ENCODE assay signal across 20 cellular contexts in the genomic region with DNA sequence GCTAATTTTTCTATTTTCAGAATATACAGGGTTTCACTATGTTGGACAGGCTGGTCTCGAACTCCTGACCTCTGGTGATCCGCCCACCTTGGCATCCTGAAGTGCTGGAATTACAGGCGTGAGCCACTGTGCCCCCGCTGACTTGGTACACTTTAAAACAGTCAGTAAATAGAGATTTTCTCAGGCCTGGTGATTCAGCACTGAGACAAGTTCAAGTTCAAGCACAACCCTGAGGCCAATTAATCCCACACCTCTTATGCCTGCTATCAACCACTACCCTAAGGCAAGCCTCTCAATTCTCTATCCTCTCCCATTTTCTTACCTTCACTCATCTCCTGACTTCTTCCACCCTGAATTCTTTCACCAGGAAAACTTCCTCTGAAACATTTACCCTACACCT. TPM values are rescaled to one million over a fixed set of nuclear protein-coding genes. Genes with fewer than 3 reads are reported as not detected.
"Had no signal": no experiment of that assay in that cellular context is flagged by ENCODE, and none has a peak within 500 bp of the region (broad histone marks: within the 10 kb centered on the region; RNA-seq: fewer than 3 reads in every experiment).

No MANE protein-coding gene starts in this region.

- H3K27me3 ChIP-seq: body of pancreas, neutrophil, ovary, right atrium auricular region had no signal

- H3K4me1 ChIP-seq: body of pancreas, prostate gland, right atrium auricular region had no signal

- ATAC-seq: activated naive CD8-positive, alpha-beta T cell treated with anti-CD3 and anti-CD28 coated beads, Interleukin-2, amount 50 U/mL, for 24 hours; body of pancreas; left ventricle myocardium superior had no signal

- H3K4me3 ChIP-seq: body of pancreas, ovary, prostate gland, right atrium auricular region, thoracic aorta had no signal

- H3K27ac ChIP-seq: body of pancreas, neutrophil, ovary, prostate gland, right atrium auricular region, thoracic aorta had no signal

- DNase-seq: activated B cell treated with CpG ODN at 0.5 μM for 24 hours; activated CD4-positive, alpha-beta memory T cell treated with anti-CD3 and anti-CD28 coated beads for 36 hours; activated CD4-positive, alpha-beta T cell treated with anti-CD3 and anti-CD28 coated beads for 4 hours; activated effector memory CD4-positive, alpha-beta T cell treated with anti-CD3 and anti-CD28 coated beads, Interleukin-2, amount 50 U/mL, for 16 hours; activated naive CD4-positive, alpha-beta T cell treated with anti-CD3 and anti-CD28 coated beads, Interleukin-2, amount 50 U/mL, for 16 hours; activated naive CD8-positive, alpha-beta T cell treated with anti-CD3 and anti-CD28 coated beads, Interleukin-2, amount 50 U/mL, for 24 hours; activated T-cell treated with anti-CD3 and anti-CD28 coated beads, Interleukin-2, amount 50 U/mL, for 72 hours; body of pancreas; erythroblast; foreskin melanocyte; left ventricle myocardium superior; ovary; stimulated activated CD4-positive, alpha-beta T cell treated with anti-CD3 and anti-CD28 coated beads, Interleukin-4, amount 100 ng/mL, for 24 hours; stimulated activated naive CD4-positive, alpha-beta T cell treated with Interleukin-2 at 50 U/mL for 16 hours; T1000 had no signal

- H3K36me3 ChIP-seq: neutrophil, ovary, prostate gland, right atrium auricular region, thoracic aorta had no signal

- H3K9me3 ChIP-seq: body of pancreas, neutrophil, ovary, prostate gland, right atrium auricular region, thoracic aorta had no signal

RNA-seq across cellular contexts. Expression of gene MUSK, which starts 18.9 kb away (rescaled TPM):
- total RNA-seq: activated B cell treated with CpG ODN at 0.5 μM for 24 hours; activated CD4-positive, alpha-beta memory T cell treated with anti-CD3 and anti-CD28 coated beads for 36 hours; activated T-cell treated with anti-CD3 and anti-CD28 coated beads, Interleukin-2, amount 50 U/mL, for 72 hours; body of pancreas; chondrocyte had no signal
